ENCODE assay signal across 8 cellular contexts in the genomic region with DNA sequence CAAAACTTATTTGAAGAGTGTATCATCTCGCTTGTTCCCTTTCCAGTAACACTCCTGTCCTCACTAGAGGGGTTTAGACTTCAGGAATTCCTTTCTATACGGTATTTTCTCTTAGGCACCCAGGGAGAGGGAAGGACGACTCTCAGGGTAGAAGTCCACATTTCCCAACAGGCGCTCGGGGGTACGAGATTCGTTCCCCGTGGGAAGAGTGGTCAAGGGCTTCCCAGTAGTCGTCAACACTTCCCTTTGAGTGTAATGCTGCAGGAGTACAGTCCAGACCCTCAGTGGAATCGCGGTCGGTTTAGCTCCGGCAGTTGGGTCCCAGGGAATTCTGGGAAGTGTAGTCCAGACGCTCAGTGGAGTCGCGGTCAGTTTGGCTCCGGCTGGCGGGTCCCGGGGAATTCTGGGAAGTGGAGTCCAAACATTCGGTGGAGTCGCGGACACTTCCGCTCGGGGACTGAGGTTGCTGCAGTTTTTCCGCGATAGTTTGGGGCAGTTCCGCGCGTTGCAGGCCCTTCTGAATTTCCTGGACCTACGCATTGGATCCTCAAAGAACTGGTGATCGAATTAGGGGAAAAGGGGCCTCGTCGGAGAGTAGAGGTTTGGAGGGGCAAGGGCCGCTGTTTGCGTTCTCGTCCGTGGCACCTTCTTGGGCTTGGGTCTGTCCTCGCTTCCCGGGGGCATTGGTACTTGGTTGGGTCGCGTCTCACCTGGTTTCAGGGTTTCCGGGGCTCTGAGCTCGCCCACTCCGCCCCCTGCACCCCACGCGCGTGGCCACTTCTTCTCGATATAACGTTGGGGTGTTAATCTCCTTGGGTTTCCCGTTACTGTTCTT. TPM values are rescaled to one million over a fixed set of nuclear protein-coding genes. Genes with fewer than 3 reads are reported as not detected.
DNase-seq lines count a peak whose midpoint lies in the region; ATAC-seq and TF ChIP-seq lines count a peak whose summit lies in the region.

TSS of gene ZNF224 (plus strand) at position 431 of the 835 bp plus-strand sequence. CDS start 3,513 bp downstream, outside the sequence.

- peak within 1 kb of the TSS; percentile 22 to 48 (median 48) for H3K27ac ChIP-seq in right lobe of liver

- DNase-seq in AML-193 (lab: John Stamatoyannopoulos, UW) (peak; percentile 91 to 93), NCI-H748 (lab: John Stamatoyannopoulos, UW; ENCODE audit: unreplicated experiment) (peak; percentile 97), dermis microvascular lymphatic vessel endothelial cell (ENCODE audit: low read depth in 2 of 2) (peak; percentile 86 to 94), right lobe of liver (peak; percentile 92 to 96 (median 95))
- DNase-seq in activated CD4-positive, alpha-beta T cell treated with anti-CD3 and anti-CD28 coated beads, Interleukin-2, amount 50 U/mL, for 4 hours = peak; percentile 73 to 74
- peak; percentile 87 for DNase-seq in stimulated activated CD4-positive, alpha-beta T cell treated with anti-CD3 and anti-CD28 coated beads, Interleukin-4, amount 100 ng/mL, for 24 hours

- intact Hi-C loops in right lobe of liver (cut with DNase I) = no loop called here

- peaks cover 0 to 13% (median under 1%) of the 10 kb centered on the region in 4 donors for H3K36me3 ChIP-seq in right lobe of liver

- TF ChIP-seq POLR2A in right lobe of liver (IDR thresholded peaks at IDR 0.05) = peak; percentile 22

- H3K4me3 ChIP-seq in right lobe of liver = peak within 1 kb of the TSS; percentile 78 to 83 (median 83)

- H3K4me1 ChIP-seq in right lobe of liver = peaks cover 0 to 7% (median 1%) of the 10 kb centered on the region in 4 donors

- 2% methylated on average over 14 of the region's 50 CpGs for WGBS in right lobe of liver (ENCODE audit: insufficient coverage, low coverage, low lambda C conversion rate, missing lambda C conversion rate)

- H3K27me3 ChIP-seq in right lobe of liver = no peaks in the 10 kb centered on the region

- peaks cover 0 to 6% (median 0%) of the 10 kb centered on the region in 4 donors for H3K9me3 ChIP-seq in right lobe of liver

- ATAC-seq in GM19351 (IDR thresholded peaks at IDR 0.05; ENCODE audit: unreplicated experiment) = peak; percentile 80
- peak; percentile 85 for ATAC-seq in HG03521 (IDR thresholded peaks at IDR 0.05; ENCODE audit: unreplicated experiment)
- ATAC-seq in right lobe of liver = peak; percentile 98 to 99 (median 99)

- TF ChIP-seq CTCF in right lobe of liver (IDR thresholded peaks at IDR 0.05) = no peak

RNA-seq across cellular contexts. Expression of gene ZNF224, which starts in this region (rescaled TPM):
- total RNA-seq in dermis microvascular lymphatic vessel endothelial cell = 21.4 and 27.6 TPM in 2 replicates
- total RNA-seq in right lobe of liver = 10 to 100 TPM in 2 of 6 experiments, 1 to 10 TPM in 4; 6.9 to 13.6 (median 8.0) TPM

Comparison
In these comparisons a context has a peak if more than half of its experiments do, and no peak if none do; other contexts are left out.
1. Peak in every context shown above with its lines: DNase-seq, ATAC-seq, H3K4me3 ChIP-seq and H3K27ac ChIP-seq.